ENCODE assay signal across 1 cellular context in genomic region chr9:129773262-129774048, GRCh38.
TF ChIP-seq lines count a peak whose summit lies in the region.

No MANE protein-coding gene starts in this region.

TF ChIP-seq in WTC11, 78 proteins besides CTCF, POLR2A, EP300 and RAD21 (continued from another document):
- TF ChIP-seq FOXP4 (CRISPR knock-in tag; IDR thresholded peaks at IDR 0.05) = no peak
- no peak for TF ChIP-seq ZNF512 (CRISPR knock-in tag; IDR thresholded peaks at IDR 0.05; ENCODE audit: borderline replicate concordance)
- no peak for TF ChIP-seq NR2C2 (CRISPR knock-in tag; IDR thresholded peaks at IDR 0.05)
- no peak for TF ChIP-seq GRHL2 (CRISPR knock-in tag; IDR thresholded peaks at IDR 0.05; ENCODE audit: insufficient replicate concordance, severe bottlenecking)
- TF ChIP-seq RELA (CRISPR knock-in tag; IDR thresholded peaks at IDR 0.05; ENCODE audit: borderline replicate concordance) = no peak
- no peak for TF ChIP-seq FOXK1 (CRISPR knock-in tag; IDR thresholded peaks at IDR 0.05)
- no peak for TF ChIP-seq SMAD4 (CRISPR knock-in tag; IDR thresholded peaks at IDR 0.05)
- no peak for TF ChIP-seq ATF2 (CRISPR knock-in tag; IDR thresholded peaks at IDR 0.05; ENCODE audit: borderline replicate concordance, low read depth)
- no peak for TF ChIP-seq NFE2L1 (CRISPR knock-in tag; IDR thresholded peaks at IDR 0.05)
- no peak for TF ChIP-seq ZBTB21 (CRISPR knock-in tag; IDR thresholded peaks at IDR 0.05; ENCODE audit: borderline replicate concordance)
- TF ChIP-seq KAT7 (CRISPR knock-in tag; IDR thresholded peaks at IDR 0.05; ENCODE audit: borderline replicate concordance) = no peak
